ENCODE assay signal across 9 cellular contexts in the genomic region with DNA sequence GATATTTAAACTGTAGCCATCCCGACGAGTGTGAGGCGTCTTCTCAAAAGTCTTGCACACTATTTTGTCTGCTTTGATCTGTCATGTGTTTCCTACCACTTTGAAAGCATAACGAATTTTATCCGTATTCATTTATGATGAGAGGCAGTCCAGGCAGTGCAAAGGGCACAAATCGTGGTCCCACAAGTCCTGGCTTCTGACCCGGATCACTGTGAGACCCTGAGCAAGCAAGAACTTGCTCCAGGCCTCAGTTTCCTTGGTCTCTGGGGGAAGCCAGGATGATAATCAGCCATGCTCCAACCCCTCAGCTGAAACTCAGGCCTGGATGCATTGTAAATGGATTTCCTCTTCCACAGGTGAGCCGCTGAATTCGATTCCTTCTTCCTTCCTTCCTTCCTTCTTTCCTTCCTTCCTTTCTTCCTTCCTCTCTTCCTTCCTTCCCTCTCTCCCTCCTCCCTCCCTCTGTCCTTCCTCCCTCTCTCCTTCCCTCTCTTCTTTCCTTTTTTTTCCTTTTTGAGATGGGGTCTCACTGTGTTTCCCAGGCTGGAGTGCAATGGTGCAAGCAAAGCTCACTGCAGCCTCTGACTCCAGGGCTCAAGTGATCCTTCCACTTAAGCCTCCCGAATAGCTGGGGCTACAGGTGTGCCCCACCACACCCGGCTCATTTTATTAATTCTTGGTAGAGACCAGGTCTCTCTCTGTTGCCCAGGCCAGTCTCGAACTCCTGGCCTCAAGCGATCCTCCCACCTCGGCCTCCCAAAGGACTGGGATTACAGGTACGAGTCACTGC. TPM values are rescaled to one million over a fixed set of nuclear protein-coding genes. Genes with fewer than 3 reads are reported as not detected.
DNase-seq lines count a peak whose midpoint lies in the region; ATAC-seq, FAIRE-seq and TF ChIP-seq lines count a peak whose summit lies in the region.
"Had no signal": no experiment of that assay in that cellular context is flagged by ENCODE, and none has a peak within 500 bp of the region (broad histone marks: within the 10 kb centered on the region; RNA-seq: fewer than 3 reads in every experiment).

No MANE protein-coding gene starts in this region.

- no peak for TF ChIP-seq POLR2A in GM18505 (IDR thresholded peaks at IDR 0.05; ENCODE audit: borderline replicate concordance, extremely low read depth, insufficient read depth, insufficient read length)

- H3K4me3 ChIP-seq in right cardiac atrium (ENCODE audit: low read length): peak overlapping the region; percentile 54
- H3K4me3 ChIP-seq in small intestine (ENCODE audit: low read depth in 1 of 2, low read length in 2 of 2): peak overlapping the region in 1 of 2 donors; percentile 47

- peaks cover 2% of the 10 kb centered on the region for H3K27me3 Mint-ChIP-seq in activated CD8-positive, alpha-beta T cell treated with anti-CD3 and anti-CD28 coated beads for 36 hours
- H3K27me3 Mint-ChIP-seq in HFFc6 (ENCODE audit: insufficient read depth): peaks cover 10% of the 10 kb centered on the region; the same call in 1 of the 2 replicates

- POLR2A ChIA-PET in activated CD8-positive, alpha-beta T cell treated with anti-CD3 and anti-CD28 coated beads for 36 hours (lab: Charles Lee): interaction anchor here (1.0 kb wide), 1 partner anchor 15 kb away, joined by 3 read pairs; no protein-coding TSS in a partner anchor

- no peak for TF ChIP-seq CTCF in activated CD8-positive, alpha-beta T cell treated with anti-CD3 and anti-CD28 coated beads for 36 hours (IDR thresholded peaks at IDR 0.05)
- no peak for TF ChIP-seq CTCF in HFFc6 (IDR thresholded peaks at IDR 0.05)

- no peaks in the 10 kb centered on the region for H3K9me3 ChIP-seq in right cardiac atrium (ENCODE audit: control insufficient read depth, low read length)
- no peaks in the 10 kb centered on the region for H3K9me3 ChIP-seq in small intestine (ENCODE audit: control insufficient read depth, low read depth)

- DNase-seq in GM19239 (ENCODE audit: insufficient read length, low spot score): no peak
- no peak for DNase-seq in activated CD8-positive, alpha-beta T cell treated with anti-CD3 and anti-CD28 coated beads for 36 hours
- no peak for DNase-seq in right cardiac atrium
- DNase-seq in small intestine: no peak
- no peak for DNase-seq in HFFc6
- no peak for DNase-seq in NCI-H82 (lab: John Stamatoyannopoulos, UW)
- no peak for DNase-seq in HT-29 (ENCODE audit: low spot score)
- DNase-seq: SHP77 had no signal

- H3K4me1 Mint-ChIP-seq in activated CD8-positive, alpha-beta T cell treated with anti-CD3 and anti-CD28 coated beads for 36 hours (ENCODE audit: low read depth): peaks cover 15% of the 10 kb centered on the region
- H3K4me1 Mint-ChIP-seq in HFFc6 (ENCODE audit: low read depth): peaks cover 4% of the 10 kb centered on the region; the same call in 1 of the 2 replicates

- H3K36me3 Mint-ChIP-seq in activated CD8-positive, alpha-beta T cell treated with anti-CD3 and anti-CD28 coated beads for 36 hours (ENCODE audit: low read depth): no peaks in the 10 kb centered on the region
- H3K36me3 Mint-ChIP-seq in HFFc6 (ENCODE audit: low read depth): no peaks in the 10 kb centered on the region

- no peak for ATAC-seq in activated CD8-positive, alpha-beta T cell treated with anti-CD3 and anti-CD28 coated beads for 36 hours
- ATAC-seq in right cardiac atrium (no peak), GM18505 (IDR thresholded peaks at IDR 0.05; ENCODE audit: unreplicated experiment) (no peak)

- H3K4me3 Mint-ChIP-seq in activated CD8-positive, alpha-beta T cell treated with anti-CD3 and anti-CD28 coated beads for 36 hours: peak overlapping the region; percentile 75
- H3K4me3 Mint-ChIP-seq in HFFc6: no peak overlapping the region

- peak overlapping the region; percentile 48 for H3K27ac ChIP-seq in right cardiac atrium (ENCODE audit: low read length)
- H3K27ac ChIP-seq in small intestine (ENCODE audit: low read depth in 1 of 2, low read length in 1 of 2): peak overlapping the region; percentile 79 to 91

- no peaks in the 10 kb centered on the region for H3K36me3 ChIP-seq in small intestine (ENCODE audit: control insufficient read depth in 2 of 2, insufficient read depth in 2 of 2, low read length in 2 of 2)

- FAIRE-seq in GM19239 (lab: Jason Lieb, UNC) (peak; percentile 23), small intestine (lab: Jason Lieb, UNC) (no peak)

- no peaks in the 10 kb centered on the region for H3K27me3 ChIP-seq in right cardiac atrium (ENCODE audit: control insufficient read depth, insufficient read depth)
- no peaks in the 10 kb centered on the region for H3K27me3 ChIP-seq in small intestine (ENCODE audit: control insufficient read depth in 2 of 2, insufficient read depth in 2 of 2, low read length in 2 of 2)

- H3K4me1 ChIP-seq in right cardiac atrium (ENCODE audit: control insufficient read depth, insufficient read depth, low read length) (no peaks in the 10 kb centered on the region), small intestine (ENCODE audit: control insufficient read depth in 2 of 2, insufficient read depth in 1 of 2, low read depth in 1 of 2, low read length in 1 of 2) (no peaks in the 10 kb centered on the region)

- WGBS in right cardiac atrium: 63% methylated on average over 15 of the region's 15 CpGs
- WGBS in small intestine, 3 donors: 49 to 65% (median 57%) methylated on average over 15 of the region's 15 CpGs

- CTCF ChIA-PET in activated CD8-positive, alpha-beta T cell treated with anti-CD3 and anti-CD28 coated beads for 36 hours (lab: Charles Lee): interaction anchor here (1.1 to 11.4 kb wide), 6 partner anchors 9 to 82 kb away, joined by 3 to 189 read pairs (median 6); partner anchors contain the start of genes TRIM4 and ZKSCAN1

- intact Hi-C loops in activated CD8-positive, alpha-beta T cell treated with anti-CD3 and anti-CD28 coated beads for 36 hours (cut with micrococcal nuclease): no loop called here
- intact Hi-C loops in right cardiac atrium (cut with DNase I): loop anchor here in 2 of 4 donors (10.0 kb wide), 1 partner anchor 88 kb away; the partner anchor contains the start of genes COPS6 (in 2 of the 2) and ZNF3 (in 2 of the 2)

- H3K9me3 Mint-ChIP-seq in activated CD8-positive, alpha-beta T cell treated with anti-CD3 and anti-CD28 coated beads for 36 hours: no peaks in the 10 kb centered on the region
- no peaks in the 10 kb centered on the region for H3K9me3 Mint-ChIP-seq in HFFc6

- peak overlapping the region; percentile 89 for H3K27ac Mint-ChIP-seq in activated CD8-positive, alpha-beta T cell treated with anti-CD3 and anti-CD28 coated beads for 36 hours
- no peak overlapping the region for H3K27ac Mint-ChIP-seq in HFFc6

RNA-seq across cellular contexts. Expression of gene ZKSCAN1, which starts 18.4 kb away (rescaled TPM):
- 10 to 100 TPM; 41.9 to 47.3 TPM for total RNA-seq in activated CD8-positive, alpha-beta T cell treated with anti-CD3 and anti-CD28 coated beads for 36 hours
- total RNA-seq in right cardiac atrium: 10 to 100 TPM; 39.7 to 52.7 (median 50.4) TPM
- 9.8 TPM for polyA plus RNA-seq in right cardiac atrium
- polyA plus RNA-seq in small intestine: 10 to 100 TPM; 10.8 to 22.8 (median 15.4) TPM
- total RNA-seq in HFFc6 (2021; fragmentation: NEBNext Ultra II Directional; extraction: Animal tissue kit (Norgen Biotek cat#: 25700)): 10 to 100 TPM; 55.9 to 77.4 (median 63.1) TPM
- 22.5 and 32.1 TPM in 2 replicates for total RNA-seq in HT-29 (2014; rRNA removed; shearing (Covaris generic))

RNA-seq across cellular contexts. Expression of gene AZGP1, which starts 21.1 kb away (rescaled TPM):
- total RNA-seq in activated CD8-positive, alpha-beta T cell treated with anti-CD3 and anti-CD28 coated beads for 36 hours: not detected
- total RNA-seq in right cardiac atrium: 10 to 100 TPM; 10.7 to 28.8 (median 16.1) TPM
- polyA plus RNA-seq in right cardiac atrium (17.0 TPM), small intestine (10 to 100 TPM; 16.1 to 62.4 (median 51.7) TPM)
- not detected for total RNA-seq in HFFc6 (2021; fragmentation: NEBNext Ultra II Directional; extraction: Animal tissue kit (Norgen Biotek cat#: 25700))
- 42.3 and 43.2 TPM in 2 replicates for total RNA-seq in HT-29 (2014; rRNA removed; shearing (Covaris generic))

RNA-seq across cellular contexts. Expression of gene ZSCAN21, which starts 52.6 kb away (rescaled TPM):
- total RNA-seq in activated CD8-positive, alpha-beta T cell treated with anti-CD3 and anti-CD28 coated beads for 36 hours: 1 to 10 TPM; 6.3 to 6.9 TPM
- 1 to 10 TPM; 7.1 to 8.6 (median 7.7) TPM for total RNA-seq in right cardiac atrium
- 6.2 TPM for polyA plus RNA-seq in right cardiac atrium
- polyA plus RNA-seq in small intestine: 1 to 10 TPM; 4.0 to 7.0 (median 6.0) TPM
- 1 to 10 TPM; 8.2 to 9.8 (median 9.2) TPM for total RNA-seq in HFFc6 (2021; fragmentation: NEBNext Ultra II Directional; extraction: Animal tissue kit (Norgen Biotek cat#: 25700))
- total RNA-seq in HT-29 (2014; rRNA removed; shearing (Covaris generic)): 7.7 and 7.9 TPM in 2 replicates

Comparison
In these comparisons a context has a peak if more than half of its experiments do, and no peak if none do; other contexts are left out.
1. RNA of gene AZGP1, which starts 21.1 kb away (total RNA-seq): 42.3 to 43.2 TPM in HT-29 and 10.7 to 28.8 TPM in right cardiac atrium; not detected in activated CD8-positive, alpha-beta T cell treated with anti-CD3 and anti-CD28 coated beads for 36 hours and not detected in HFFc6; every median in the first group is over 4 times any median in the second.